12 cellular contexts compared by ENCODE assay signal in the genomic region with DNA sequence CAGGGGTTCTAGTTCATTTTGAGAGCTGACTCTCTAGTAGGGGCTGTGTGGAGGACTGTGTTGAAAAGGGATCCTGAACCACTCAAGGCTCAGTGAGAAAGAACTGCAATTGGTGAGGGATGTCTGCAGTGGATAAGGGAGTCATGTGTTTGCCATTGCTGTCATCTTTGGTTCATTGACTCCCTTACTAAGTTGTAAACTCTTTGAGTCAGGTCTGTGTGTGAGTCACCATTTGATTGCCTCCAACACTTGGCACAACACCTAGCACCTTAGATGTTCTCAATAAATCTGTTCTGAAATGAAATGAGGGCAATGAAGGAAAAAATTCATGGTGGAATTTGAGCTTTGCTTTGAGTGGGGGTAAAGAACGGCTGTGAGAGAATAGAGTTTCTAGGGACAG. TPM values are rescaled to one million over a fixed set of nuclear protein-coding genes. Genes with fewer than 3 reads are reported as not detected.
DNase-seq lines count a peak whose midpoint lies in the region; ATAC-seq and TF ChIP-seq lines count a peak whose summit lies in the region.
"Had no signal": no experiment of that assay in that cellular context is flagged by ENCODE, and none has a peak within 500 bp of the region (broad histone marks: within the 10 kb centered on the region; RNA-seq: fewer than 3 reads in every experiment).

No MANE protein-coding gene starts in this region.

- TF ChIP-seq CTCF in fibroblast of villous mesenchyme (IDR thresholded peaks at IDR 0.05; ENCODE audit: insufficient read depth, low read depth, low read length) (no peak), transverse colon (IDR thresholded peaks at IDR 0.05) (no peak), CD14-positive monocyte (IDR thresholded peaks at IDR 0.05) (no peak)

- no peaks in the 10 kb centered on the region for H3K36me3 ChIP-seq in transverse colon
- H3K36me3 ChIP-seq: brain microvascular endothelial cell had no signal

- H3K27me3 Mint-ChIP-seq in activated T-cell treated with anti-CD3 and anti-CD28 coated beads, Interleukin-2, amount 50 U/mL, for 72 hours (ENCODE audit: low read depth) = no peaks in the 10 kb centered on the region
- H3K27me3 Mint-ChIP-seq in activated T-cell treated with anti-CD3 and anti-CD28 coated beads, Interleukin-2, amount 50 U/mL, for 4 hours (ENCODE audit: low read depth) = no peaks in the 10 kb centered on the region
- no peaks in the 10 kb centered on the region for H3K27me3 Mint-ChIP-seq in CD14-positive monocyte (ENCODE audit: low read depth in 3 of 3)

- no peaks in the 10 kb centered on the region for H3K36me3 Mint-ChIP-seq in activated T-cell treated with anti-CD3 and anti-CD28 coated beads, Interleukin-2, amount 50 U/mL, for 72 hours (ENCODE audit: insufficient read depth in 2 of 2)
- H3K36me3 Mint-ChIP-seq in activated T-cell treated with anti-CD3 and anti-CD28 coated beads, Interleukin-2, amount 50 U/mL, for 4 hours (ENCODE audit: insufficient read depth) = no peaks in the 10 kb centered on the region
- H3K36me3 Mint-ChIP-seq in CD14-positive monocyte = no peaks in the 10 kb centered on the region

- no peak overlapping the region for H3K4me3 ChIP-seq in fibroblast of villous mesenchyme (ENCODE audit: low read depth, low read length)
- H3K4me3 ChIP-seq in transverse colon = no peak overlapping the region

- in situ Hi-C loops in transverse colon (cut with MboI; ENCODE audit: low pct_ligation_motif_present in 1 of 4, low pct_unique_long_range_greater_than_20kb in 1 of 4, low sequenced_read_pairs in 3 of 4) = no loop called here

- no peaks in the 10 kb centered on the region for H3K9me3 Mint-ChIP-seq in activated T-cell treated with anti-CD3 and anti-CD28 coated beads, Interleukin-2, amount 50 U/mL, for 72 hours
- H3K9me3 Mint-ChIP-seq in activated T-cell treated with anti-CD3 and anti-CD28 coated beads, Interleukin-2, amount 50 U/mL, for 4 hours = no peaks in the 10 kb centered on the region
- H3K9me3 Mint-ChIP-seq in CD14-positive monocyte = peaks cover 0 to 2% (median 0%) of the 10 kb centered on the region in 7 donors
- H3K9me3 Mint-ChIP-seq: endodermal cell had no signal

- peaks cover 0 to 57% (median 18%) of the 10 kb centered on the region in 4 donors for H3K4me1 ChIP-seq in transverse colon

- ATAC-seq in activated T-cell treated with anti-CD3 and anti-CD28 coated beads, Interleukin-2, amount 50 U/mL, for 72 hours (replicated peaks in 1 of 2) = peak; percentile 32 to 70
- no peak for ATAC-seq in activated T-cell treated with anti-CD3 and anti-CD28 coated beads, Interleukin-2, amount 50 U/mL, for 4 hours
- ATAC-seq in SK-N-SH treated with all-trans-retinoic acid at 6 μM for 48 hours (peak; percentile 31; the same call in 2 of the 3 replicates), HG03095 (IDR thresholded peaks at IDR 0.05; ENCODE audit: unreplicated experiment) (no peak)

- TF ChIP-seq POLR2A in transverse colon (IDR thresholded peaks at IDR 0.05) = no peak

- no peaks in the 10 kb centered on the region for H3K27me3 ChIP-seq in transverse colon
- H3K27me3 ChIP-seq: brain microvascular endothelial cell had no signal

- intact Hi-C loops in transverse colon (cut with DNase I; ENCODE audit: low total_unique reads) (no loop called here), CD14-positive monocyte (cut with micrococcal nuclease) (no loop called here)

- H3K4me1 Mint-ChIP-seq in activated T-cell treated with anti-CD3 and anti-CD28 coated beads, Interleukin-2, amount 50 U/mL, for 72 hours (ENCODE audit: low read depth) = no peaks in the 10 kb centered on the region
- no peaks in the 10 kb centered on the region for H3K4me1 Mint-ChIP-seq in activated T-cell treated with anti-CD3 and anti-CD28 coated beads, Interleukin-2, amount 50 U/mL, for 4 hours (ENCODE audit: low read depth)
- peaks cover 5% of the 10 kb centered on the region for H3K4me1 Mint-ChIP-seq in CD14-positive monocyte

- H3K27ac ChIP-seq in transverse colon = peak overlapping the region; percentile 74 to 82 (median 81)
- H3K27ac ChIP-seq: brain microvascular endothelial cell had no signal

- no peak overlapping the region for H3K27ac Mint-ChIP-seq in activated T-cell treated with anti-CD3 and anti-CD28 coated beads, Interleukin-2, amount 50 U/mL, for 72 hours
- H3K27ac Mint-ChIP-seq in CD14-positive monocyte = no peak overlapping the region
- H3K27ac Mint-ChIP-seq: endodermal cell had no signal

- TF ChIP-seq EP300 in transverse colon (IDR thresholded peaks at IDR 0.05; ENCODE audit: low read depth) = no peak

- no peak overlapping the region for H3K4me3 Mint-ChIP-seq in activated T-cell treated with anti-CD3 and anti-CD28 coated beads, Interleukin-2, amount 50 U/mL, for 72 hours
- H3K4me3 Mint-ChIP-seq in activated T-cell treated with anti-CD3 and anti-CD28 coated beads, Interleukin-2, amount 50 U/mL, for 4 hours = no peak overlapping the region
- H3K4me3 Mint-ChIP-seq in CD14-positive monocyte = no peak overlapping the region
- H3K4me3 Mint-ChIP-seq: endodermal cell had no signal

- WGBS in transverse colon (ENCODE audit: low coverage in 1 of 2), 2 donors = 50 to 54% methylated on average over 1 of the region's 1 CpG

- no peak for DNase-seq in activated T-cell treated with anti-CD3 and anti-CD28 coated beads, Interleukin-2, amount 50 U/mL, for 72 hours
- no peak for DNase-seq in activated T-cell treated with anti-CD3 and anti-CD28 coated beads, Interleukin-2, amount 50 U/mL, for 4 hours
- DNase-seq in fibroblast of villous mesenchyme (ENCODE audit: low read depth) = peak; percentile 6
- peak; percentile 64 for DNase-seq in transverse colon
- no peak for DNase-seq in activated CD8-positive, alpha-beta memory T cell treated with anti-CD3 and anti-CD28 coated beads, Interleukin-2, amount 50 U/mL, for 4 hours
- no peak for DNase-seq in CD14-positive monocyte (ENCODE audit: low spot score)
- DNase-seq: activated CD4-positive, alpha-beta T cell treated with anti-CD3 and anti-CD28 coated beads for 48 hours; brain microvascular endothelial cell; endodermal cell; MM.1S had no signal

- no peaks in the 10 kb centered on the region for H3K9me3 ChIP-seq in transverse colon

TF ChIP-seq in SK-N-SH treated with all-trans-retinoic acid at 6 μM for 48 hours, 23 proteins besides CTCF, POLR2A, EP300 and RAD21:
- TF ChIP-seq ARNTL (CRISPR knock-in tag; IDR thresholded peaks at IDR 0.05; ENCODE audit: borderline replicate concordance, low read depth) (no peak), ZFP30 (CRISPR knock-in tag; IDR thresholded peaks at IDR 0.05) (no peak), OSR1 (CRISPR knock-in tag; IDR thresholded peaks at IDR 0.05) (no peak), TCF4 (CRISPR knock-in tag; IDR thresholded peaks at IDR 0.05; ENCODE audit: borderline replicate concordance) (no peak), ZNF8 (CRISPR knock-in tag; IDR thresholded peaks at IDR 0.05) (no peak), SNAI2 (CRISPR knock-in tag; IDR thresholded peaks at IDR 0.05) (no peak), GLIS3 (CRISPR knock-in tag; IDR thresholded peaks at IDR 0.05) (no peak)
- TF ChIP-seq, protein P1, sequence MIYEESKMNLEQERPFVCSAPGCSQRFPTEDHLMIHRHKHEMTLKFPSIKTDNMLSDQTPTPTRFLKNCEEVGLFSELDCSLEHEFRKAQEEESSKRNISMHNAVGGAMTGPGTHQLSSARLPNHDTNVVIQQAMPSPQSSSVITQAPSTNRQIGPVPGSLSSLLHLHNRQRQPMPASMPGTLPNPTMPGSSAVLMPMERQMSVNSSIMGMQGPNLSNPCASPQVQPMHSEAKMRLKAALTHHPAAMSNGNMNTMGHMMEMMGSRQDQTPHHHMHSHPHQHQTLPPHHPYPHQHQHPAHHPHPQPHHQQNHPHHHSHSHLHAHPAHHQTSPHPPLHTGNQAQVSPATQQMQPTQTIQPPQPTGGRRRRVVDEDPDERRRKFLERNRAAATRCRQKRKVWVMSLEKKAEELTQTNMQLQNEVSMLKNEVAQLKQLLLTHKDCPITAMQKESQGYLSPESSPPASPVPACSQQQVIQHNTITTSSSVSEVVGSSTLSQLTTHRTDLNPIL (CRISPR knock-in tag; IDR thresholded peaks at IDR 0.05; ENCODE audit: low read depth) = no peak
- TF ChIP-seq, protein P2, sequence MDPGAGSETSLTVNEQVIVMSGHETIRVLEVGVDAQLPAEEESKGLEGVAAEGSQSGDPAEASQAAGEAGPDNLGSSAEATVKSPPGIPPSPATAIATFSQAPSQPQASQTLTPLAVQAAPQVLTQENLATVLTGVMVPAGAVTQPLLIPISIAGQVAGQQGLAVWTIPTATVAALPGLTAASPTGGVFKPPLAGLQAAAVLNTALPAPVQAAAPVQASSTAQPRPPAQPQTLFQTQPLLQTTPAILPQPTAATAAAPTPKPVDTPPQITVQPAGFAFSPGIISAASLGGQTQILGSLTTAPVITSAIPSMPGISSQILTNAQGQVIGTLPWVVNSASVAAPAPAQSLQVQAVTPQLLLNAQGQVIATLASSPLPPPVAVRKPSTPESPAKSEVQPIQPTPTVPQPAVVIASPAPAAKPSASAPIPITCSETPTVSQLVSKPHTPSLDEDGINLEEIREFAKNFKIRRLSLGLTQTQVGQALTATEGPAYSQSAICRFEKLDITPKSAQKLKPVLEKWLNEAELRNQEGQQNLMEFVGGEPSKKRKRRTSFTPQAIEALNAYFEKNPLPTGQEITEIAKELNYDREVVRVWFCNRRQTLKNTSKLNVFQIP (CRISPR knock-in tag; IDR thresholded peaks at IDR 0.05; ENCODE audit: borderline replicate concordance, low read depth) = no peak
TF ChIP-seq in SK-N-SH treated with all-trans-retinoic acid at 6 μM for 48 hours: peak in this region for 0.

RNA-seq across cellular contexts. Expression of a gene that starts 51.7 kb away (rescaled TPM):
- total RNA-seq in activated T-cell treated with anti-CD3 and anti-CD28 coated beads, Interleukin-2, amount 50 U/mL, for 72 hours = 1 to 10 TPM; 3.2 to 5.3 TPM
- 1 to 10 TPM; 3.8 to 6.9 (median 4.6) TPM for total RNA-seq in activated T-cell treated with anti-CD3 and anti-CD28 coated beads, Interleukin-2, amount 50 U/mL, for 4 hours
- total RNA-seq in fibroblast of villous mesenchyme = 1.6 and 3.0 TPM in 2 replicates
- 100 to 1,000 TPM in 3 of 4 donors, 10 to 100 TPM in 1; 58.7 to 507 (median 340) TPM for total RNA-seq in transverse colon
- polyA plus RNA-seq in CD14-positive monocyte = under 1 TPM in 1 of 2 donors, not detected in 1; 0.17 TPM

Comparison
In these comparisons a context has a peak if more than half of its experiments do, and no peak if none do; other contexts are left out.
1. ATAC-seq: peak in activated T-cell treated with anti-CD3 and anti-CD28 coated beads, Interleukin-2, amount 50 U/mL, for 72 hours (2 of 2) and SK-N-SH treated with all-trans-retinoic acid at 6 μM for 48 hours (single experiment); none in activated T-cell treated with anti-CD3 and anti-CD28 coated beads, Interleukin-2, amount 50 U/mL, for 4 hours (0 of 2) and HG03095 (single experiment).
2. DNase-seq: peak in fibroblast of villous mesenchyme (single experiment) and transverse colon (single experiment); none in activated T-cell treated with anti-CD3 and anti-CD28 coated beads, Interleukin-2, amount 50 U/mL, for 72 hours (0 of 2), activated T-cell treated with anti-CD3 and anti-CD28 coated beads, Interleukin-2, amount 50 U/mL, for 4 hours (single experiment), activated CD8-positive, alpha-beta memory T cell treated with anti-CD3 and anti-CD28 coated beads, Interleukin-2, amount 50 U/mL, for 4 hours (single experiment) and CD14-positive monocyte (single experiment).
3. RNA of a gene that starts 51.7 kb away (total RNA-seq): 58.7 to 507 TPM in transverse colon; 3.2 to 5.3 TPM in activated T-cell treated with anti-CD3 and anti-CD28 coated beads, Interleukin-2, amount 50 U/mL, for 72 hours, 3.8 to 6.9 TPM in activated T-cell treated with anti-CD3 and anti-CD28 coated beads, Interleukin-2, amount 50 U/mL, for 4 hours and 1.6 to 3.0 TPM in fibroblast of villous mesenchyme; every median in the first group is over 4 times any median in the second.